ENCODE assay signal across 29 cellular contexts in genomic region chr4:137263206-137263605, GRCh38.
"Had no signal": no experiment of that assay in that cellular context is flagged by ENCODE, and none has a peak within 500 bp of the region (broad histone marks: within the 10 kb centered on the region; RNA-seq: fewer than 3 reads in every experiment).

No MANE protein-coding gene starts in this region.

- H3K9me3 ChIP-seq: ascending aorta, breast epithelium, colonic mucosa had no signal

- H3K4me1 Mint-ChIP-seq: activated CD4-positive, alpha-beta T cell treated with anti-CD3 and anti-CD28 coated beads for 36 hours; activated CD4-positive, alpha-beta T cell treated with anti-CD3 and anti-CD28 coated beads, Interleukin-2, amount 10 ng/mL, durations not matched to agents 24 days and 14 days; activated CD8-positive, alpha-beta memory T cell treated with anti-CD3 and anti-CD28 coated beads, Interleukin-2, amount 10 ng/mL, durations not matched to agents 7 days and 5 days; activated naive CD4-positive, alpha-beta T cell treated with anti-CD3 and anti-CD28 coated beads, Interleukin-2, amount 10 ng/mL, durations not matched to agents 7 days and 5 days; activated naive CD8-positive, alpha-beta T cell treated with anti-CD3 and anti-CD28 coated beads, Interleukin-2, amount 10 ng/mL, durations not matched to agents 7 days and 5 days; T-helper 17 cell had no signal

- H3K9me3 Mint-ChIP-seq: activated CD4-positive, alpha-beta T cell treated with anti-CD3 and anti-CD28 coated beads, Interleukin-2, amount 10 ng/mL, durations not matched to agents 24 days and 14 days; activated naive CD4-positive, alpha-beta T cell treated with anti-CD3 and anti-CD28 coated beads, Interleukin-2, amount 10 ng/mL, durations not matched to agents 7 days and 5 days; activated naive CD8-positive, alpha-beta T cell treated with anti-CD3 and anti-CD28 coated beads, Interleukin-2, amount 10 ng/mL, durations not matched to agents 7 days and 5 days; activated T-cell treated with anti-CD3 and anti-CD28 coated beads, Interleukin-2, amount 50 U/mL, for 72 hours; brain; T-helper 2 cell treated with Interferon-gamma antibody and Interleukin-4, amounts not matched to agents 5 μg/mL and 100 μg/mL, for 36 hours had no signal

- H3K4me3 ChIP-seq: ascending aorta, breast epithelium, cardiac muscle cell, colonic mucosa had no signal

- H3K27ac Mint-ChIP-seq: activated CD4-positive, alpha-beta memory T cell treated with anti-CD3 and anti-CD28 coated beads for 36 hours; activated CD4-positive, alpha-beta T cell treated with anti-CD3 and anti-CD28 coated beads for 36 hours; activated CD4-positive, alpha-beta T cell treated with anti-CD3 and anti-CD28 coated beads, Interleukin-2, amount 10 ng/mL, durations not matched to agents 24 days and 14 days; activated CD8-positive, alpha-beta memory T cell treated with anti-CD3 and anti-CD28 coated beads, Interleukin-2, amount 10 ng/mL, durations not matched to agents 7 days and 5 days; activated CD8-positive, alpha-beta T cell treated with anti-CD3 and anti-CD28 coated beads, Interleukin-2, amount 10 ng/mL, durations not matched to agents 7 days and 5 days; activated naive CD4-positive, alpha-beta T cell treated with anti-CD3 and anti-CD28 coated beads, Interleukin-2, amount 10 ng/mL, durations not matched to agents 7 days and 5 days; activated naive CD4-positive, alpha-beta T cell treated with anti-CD3 and anti-CD28 coated beads, Interleukin-2, amount 50 U/mL, for 72 hours; activated naive CD8-positive, alpha-beta T cell treated with anti-CD3 and anti-CD28 coated beads, Interleukin-2, amount 10 ng/mL, durations not matched to agents 7 days and 5 days; activated T-cell treated with anti-CD3 and anti-CD28 coated beads, Interleukin-2, amount 50 U/mL, for 24 hours; activated T-cell treated with anti-CD3 and anti-CD28 coated beads, Interleukin-2, amount 50 U/mL, for 72 hours; brain; T-helper 17 cell; T-helper 2 cell treated with Interferon-gamma antibody and Interleukin-4, amounts not matched to agents 5 μg/mL and 100 μg/mL, for 36 hours had no signal

- H3K36me3 ChIP-seq: ascending aorta, breast epithelium, cardiac muscle cell, colonic mucosa had no signal

- H3K36me3 Mint-ChIP-seq: activated CD4-positive, alpha-beta memory T cell treated with anti-CD3 and anti-CD28 coated beads for 36 hours; activated CD8-positive, alpha-beta memory T cell treated with anti-CD3 and anti-CD28 coated beads, Interleukin-2, amount 10 ng/mL, durations not matched to agents 7 days and 5 days; activated naive CD4-positive, alpha-beta T cell treated with anti-CD3 and anti-CD28 coated beads, Interleukin-2, amount 10 ng/mL, durations not matched to agents 7 days and 5 days; activated naive CD4-positive, alpha-beta T cell treated with anti-CD3 and anti-CD28 coated beads, Interleukin-2, amount 50 U/mL, for 72 hours; activated naive CD8-positive, alpha-beta T cell treated with anti-CD3 and anti-CD28 coated beads, Interleukin-2, amount 10 ng/mL, durations not matched to agents 7 days and 5 days; brain had no signal

- DNase-seq: activated CD4-positive, alpha-beta memory T cell treated with anti-CD3 and anti-CD28 coated beads for 36 hours; activated CD4-positive, alpha-beta T cell treated with anti-CD3 and anti-CD28 coated beads for 36 hours; activated CD4-positive, alpha-beta T cell treated with anti-CD3 and anti-CD28 coated beads, Interleukin-2, amount 10 ng/mL, durations not matched to agents 24 days and 14 days; activated CD4-positive, CD25-positive, alpha-beta regulatory T cell; activated CD4-positive, CD25-positive, alpha-beta regulatory T cell treated with anti-CD3 and anti-CD28 coated beads, Interleukin-2, amount 50 U/mL, for 72 hours; activated CD8-positive, alpha-beta memory T cell treated with anti-CD3 and anti-CD28 coated beads, Interleukin-2, amount 10 ng/mL, durations not matched to agents 7 days and 5 days; activated CD8-positive, alpha-beta memory T cell treated with anti-CD3 and anti-CD28 coated beads, Interleukin-2, amount 50 U/mL, for 4 hours; activated CD8-positive, alpha-beta T cell treated with anti-CD3 and anti-CD28 coated beads, Interleukin-2, amount 10 ng/mL, durations not matched to agents 7 days and 5 days; activated gamma-delta T cell; activated naive CD4-positive, alpha-beta T cell; activated naive CD4-positive, alpha-beta T cell treated with anti-CD3 and anti-CD28 coated beads, Interleukin-2, amount 10 ng/mL, durations not matched to agents 7 days and 5 days; activated naive CD8-positive, alpha-beta T cell treated with anti-CD3 and anti-CD28 coated beads, Interleukin-2, amount 10 ng/mL, durations not matched to agents 7 days and 5 days; activated T-cell treated with anti-CD3 and anti-CD28 coated beads, Interleukin-2, amount 50 U/mL, for 24 hours; activated T-cell treated with anti-CD3 and anti-CD28 coated beads, Interleukin-2, amount 50 U/mL, for 72 hours; central memory CD4-positive, alpha-beta T cell; cerebellar nuclear complex; colonic mucosa; effector CD8-positive, alpha-beta T cell; foreskin fibroblast; head of caudate nucleus; T-helper 17 cell; T1000 had no signal

- H3K27me3 ChIP-seq: ascending aorta, breast epithelium, cardiac muscle cell, colonic mucosa had no signal

- H3K27ac ChIP-seq: ascending aorta, breast epithelium, cardiac muscle cell, colonic mucosa, epithelial cell of prostate had no signal

- H3K4me3 Mint-ChIP-seq: activated CD4-positive, alpha-beta memory T cell treated with anti-CD3 and anti-CD28 coated beads for 36 hours; activated CD4-positive, alpha-beta T cell treated with anti-CD3 and anti-CD28 coated beads for 36 hours; activated CD4-positive, alpha-beta T cell treated with anti-CD3 and anti-CD28 coated beads, Interleukin-2, amount 10 ng/mL, durations not matched to agents 24 days and 14 days; activated CD8-positive, alpha-beta memory T cell treated with anti-CD3 and anti-CD28 coated beads, Interleukin-2, amount 10 ng/mL, durations not matched to agents 7 days and 5 days; activated CD8-positive, alpha-beta T cell treated with anti-CD3 and anti-CD28 coated beads, Interleukin-2, amount 10 ng/mL, durations not matched to agents 7 days and 5 days; activated naive CD4-positive, alpha-beta T cell treated with anti-CD3 and anti-CD28 coated beads, Interleukin-2, amount 10 ng/mL, durations not matched to agents 7 days and 5 days; activated naive CD8-positive, alpha-beta T cell treated with anti-CD3 and anti-CD28 coated beads, Interleukin-2, amount 10 ng/mL, durations not matched to agents 7 days and 5 days; activated T-cell treated with anti-CD3 and anti-CD28 coated beads, Interleukin-2, amount 50 U/mL, for 24 hours; activated T-cell treated with anti-CD3 and anti-CD28 coated beads, Interleukin-2, amount 50 U/mL, for 72 hours; brain; T-helper 17 cell; T-helper 2 cell treated with Interferon-gamma antibody and Interleukin-4, amounts not matched to agents 5 μg/mL and 100 μg/mL, for 36 hours had no signal

- H3K27me3 Mint-ChIP-seq: activated CD4-positive, alpha-beta memory T cell treated with anti-CD3 and anti-CD28 coated beads for 36 hours; activated CD4-positive, alpha-beta T cell treated with anti-CD3 and anti-CD28 coated beads for 36 hours; activated CD4-positive, alpha-beta T cell treated with anti-CD3 and anti-CD28 coated beads, Interleukin-2, amount 10 ng/mL, durations not matched to agents 24 days and 14 days; activated CD8-positive, alpha-beta memory T cell treated with anti-CD3 and anti-CD28 coated beads, Interleukin-2, amount 10 ng/mL, durations not matched to agents 7 days and 5 days; activated naive CD4-positive, alpha-beta T cell treated with anti-CD3 and anti-CD28 coated beads, Interleukin-2, amount 10 ng/mL, durations not matched to agents 7 days and 5 days; activated naive CD8-positive, alpha-beta T cell treated with anti-CD3 and anti-CD28 coated beads, Interleukin-2, amount 10 ng/mL, durations not matched to agents 7 days and 5 days; activated T-cell treated with anti-CD3 and anti-CD28 coated beads, Interleukin-2, amount 50 U/mL, for 24 hours; T-helper 17 cell had no signal

- H3K4me1 ChIP-seq: breast epithelium, colonic mucosa had no signal
